Comparison of ENCODE assay signal across 8 cellular contexts in genomic region chr20:23161968-23162696, GRCh38.
A peak's percentile ranks its signal among the peaks of the same experiment; 100 is the strongest.
DNase-seq lines count a peak whose midpoint lies in the region; ATAC-seq and TF ChIP-seq lines count a peak whose summit lies in the region.
"Had no signal": no experiment of that assay in that cellular context is flagged by ENCODE, and none has a peak within 500 bp of the region (broad histone marks: within the 10 kb centered on the region; RNA-seq: fewer than 3 reads in every experiment).

No MANE protein-coding gene starts in this region.

- H3K27ac ChIP-seq in heart right ventricle = peak overlapping the region; percentile 24 to 87 (median 68)
- H3K27ac ChIP-seq in thoracic aorta = peak overlapping the region; percentile 36 to 74

- H3K4me3 ChIP-seq in heart right ventricle (no peak overlapping the region), thoracic aorta (no peak overlapping the region)

- WGBS in heart right ventricle, 2 donors = 53 to 54% methylated on average over 12 of the region's 12 CpGs

- H3K36me3 ChIP-seq in heart right ventricle = no peaks in the 10 kb centered on the region
- no peaks in the 10 kb centered on the region for H3K36me3 ChIP-seq in thoracic aorta

- intact Hi-C loops in heart right ventricle (cut with DNase I) = loop anchor here in 3 of 10 donors (5.0 to 10.0 kb wide), 3 partner anchors 80 to 193 kb away; partner anchors contain the start of gene NXT1 (in 1 of the 3)

- ATAC-seq in heart right ventricle = peak; percentile 46 to 92 (median 85)
- ATAC-seq in thoracic aorta (ENCODE audit: insufficient number of reproducible peaks, low FRiP score, low read depth) = no peak
- ATAC-seq in HG02981 (IDR thresholded peaks at IDR 0.05; ENCODE audit: unreplicated experiment) = no peak
- no peak for ATAC-seq in HG02763 (IDR thresholded peaks at IDR 0.05; ENCODE audit: unreplicated experiment)

- peaks cover 8 to 70% (median 60%) of the 10 kb centered on the region in 9 donors for H3K4me1 ChIP-seq in heart right ventricle
- H3K4me1 ChIP-seq in thoracic aorta (ENCODE audit: control insufficient read depth in 1 of 2, low read depth in 2 of 2) = peaks cover 19 to 72% of the 10 kb centered on the region in 2 donors

- DNase-seq in NAMALWA (ENCODE audit: low spot score) = peak; percentile 91
- DNase-seq in SHP77 (lab: John Stamatoyannopoulos, UW) = peak; percentile 99 to 100
- peak; percentile 72 to 80 for DNase-seq in heart right ventricle
- peak; percentile 83 for DNase-seq in thoracic aorta (ENCODE audit: low spot score)
- DNase-seq in NCI-H526 treated with DMSO at 0.1 percent for 48 hours (lab: John Stamatoyannopoulos, UW) = no peak
- DNase-seq: GOT3 had no signal

- no peaks in the 10 kb centered on the region for H3K27me3 ChIP-seq in heart right ventricle
- no peaks in the 10 kb centered on the region for H3K27me3 ChIP-seq in thoracic aorta (replicated peaks; ENCODE audit: insufficient read depth)

- TF ChIP-seq CTCF in heart right ventricle (IDR thresholded peaks at IDR 0.05) (no peak), thoracic aorta (IDR thresholded peaks at IDR 0.05) (no peak)

- H3K9me3 ChIP-seq in heart right ventricle (no peaks in the 10 kb centered on the region), thoracic aorta (no peaks in the 10 kb centered on the region)

Comparison
In these comparisons a context has a peak if more than half of its experiments do, and no peak if none do; other contexts are left out.
1. ATAC-seq: peak in heart right ventricle (8 of 8); none in thoracic aorta (single experiment), HG02981 (single experiment) and HG02763 (single experiment).